1 cellular context compared by ENCODE assay signal in the genomic region with DNA sequence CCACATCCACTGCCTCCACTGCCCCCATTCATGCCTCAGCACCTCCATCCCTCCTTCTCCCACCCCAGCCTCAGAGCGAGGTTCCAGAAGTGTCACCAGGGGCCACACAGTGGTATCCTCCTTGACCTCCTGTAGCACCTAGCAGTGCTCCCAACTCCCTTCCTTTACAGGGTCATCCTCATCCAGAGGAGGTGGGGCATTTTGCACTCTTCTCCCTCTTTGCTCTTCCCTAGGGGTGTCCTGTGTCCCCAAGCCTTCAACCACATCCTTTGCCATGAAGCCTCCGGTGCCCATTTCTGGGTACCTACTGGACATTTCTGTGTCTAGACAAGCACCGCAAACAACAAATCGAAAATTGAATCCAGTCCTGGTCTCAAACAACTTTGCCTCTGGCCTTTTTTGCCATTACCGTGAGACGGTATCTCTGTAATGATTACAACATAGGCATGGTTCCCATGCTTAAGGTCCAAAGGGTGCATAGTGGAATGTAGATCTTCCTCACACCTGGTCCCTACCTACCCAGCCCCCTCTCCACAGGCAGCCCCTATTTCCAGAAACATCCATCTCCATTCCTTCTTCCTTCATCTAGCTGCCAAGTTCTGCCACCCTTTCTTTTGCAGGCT.
TF ChIP-seq lines count a peak whose summit lies in the region.

No MANE protein-coding gene starts in this region.

TF ChIP-seq in HepG2, 621 proteins besides CTCF, POLR2A, EP300 and RAD21 (continued from another document and continues in another):
- TF ChIP-seq IRX3 (CRISPR knock-in tag; IDR thresholded peaks at IDR 0.05; ENCODE audit: borderline replicate concordance, low read depth) (no peak), CHD2 (IDR thresholded peaks at IDR 0.05; ENCODE audit: low read depth, low read length) (no peak), ZFYVE20 (CRISPR knock-in tag; IDR thresholded peaks at IDR 0.05; ENCODE audit: borderline replicate concordance, low read depth) (no peak), ZBTB21 (CRISPR knock-in tag; IDR thresholded peaks at IDR 0.05) (no peak), ZFP1 (CRISPR knock-in tag; IDR thresholded peaks at IDR 0.05) (no peak), KMT2B (CRISPR knock-in tag; IDR thresholded peaks at IDR 0.05) (no peak), SMARCC2 (IDR thresholded peaks at IDR 0.05) (no peak), ZNF101 (CRISPR knock-in tag; IDR thresholded peaks at IDR 0.05; ENCODE audit: borderline replicate concordance, low read depth) (no peak), GATAD2A (CRISPR knock-in tag; IDR thresholded peaks at IDR 0.05) (peak; percentile 79), MLLT10 (CRISPR knock-in tag; IDR thresholded peaks at IDR 0.05) (no peak), SOX5 (CRISPR knock-in tag; IDR thresholded peaks at IDR 0.05; ENCODE audit: borderline replicate concordance) (0 out of 2 replicates have a peak, but pooled peaks have one; percentile 8), ZFP41 (CRISPR knock-in tag; IDR thresholded peaks at IDR 0.05; ENCODE audit: borderline replicate concordance) (no peak), HNRNPL (IDR thresholded peaks at IDR 0.05; ENCODE audit: low read depth, low read length) (no peak), ZNF563 (CRISPR knock-in tag; IDR thresholded peaks at IDR 0.05) (no peak), ZNF562 (CRISPR knock-in tag; IDR thresholded peaks at IDR 0.05; ENCODE audit: borderline replicate concordance) (no peak), FOXP1 (IDR thresholded peaks at IDR 0.05) (no peak), FOXP1 (CRISPR knock-in tag; IDR thresholded peaks at IDR 0.05) (0 out of 2 replicates have a peak, but pooled peaks have one; percentile 14), ZMYM2 (CRISPR knock-in tag; IDR thresholded peaks at IDR 0.05) (no peak), AGO1 (IDR thresholded peaks at IDR 0.05; ENCODE audit: low read depth, low read length, poor library complexity, severe bottlenecking) (no peak), BRD4 (CRISPR knock-in tag; IDR thresholded peaks at IDR 0.05) (no peak), MED8 (CRISPR knock-in tag; IDR thresholded peaks at IDR 0.05; ENCODE audit: insufficient replicate concordance) (no peak), ZNF792 (CRISPR knock-in tag; IDR thresholded peaks at IDR 0.05) (no peak), POLR2AphosphoS5 (IDR thresholded peaks at IDR 0.05; ENCODE audit: low read depth, low read length) (no peak), SP140L (CRISPR knock-in tag; IDR thresholded peaks at IDR 0.05; ENCODE audit: borderline replicate concordance) (no peak), ZNF205 (CRISPR knock-in tag; IDR thresholded peaks at IDR 0.05) (0 out of 2 replicates have a peak, but pooled peaks have one; percentile 30), CC2D1A (CRISPR knock-in tag; IDR thresholded peaks at IDR 0.05) (no peak)
- TF ChIP-seq, protein P1, sequence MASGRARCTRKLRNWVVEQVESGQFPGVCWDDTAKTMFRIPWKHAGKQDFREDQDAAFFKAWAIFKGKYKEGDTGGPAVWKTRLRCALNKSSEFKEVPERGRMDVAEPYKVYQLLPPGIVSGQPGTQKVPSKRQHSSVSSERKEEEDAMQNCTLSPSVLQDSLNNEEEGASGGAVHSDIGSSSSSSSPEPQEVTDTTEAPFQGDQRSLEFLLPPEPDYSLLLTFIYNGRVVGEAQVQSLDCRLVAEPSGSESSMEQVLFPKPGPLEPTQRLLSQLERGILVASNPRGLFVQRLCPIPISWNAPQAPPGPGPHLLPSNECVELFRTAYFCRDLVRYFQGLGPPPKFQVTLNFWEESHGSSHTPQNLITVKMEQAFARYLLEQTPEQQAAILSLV (CRISPR knock-in tag; IDR thresholded peaks at IDR 0.05; ENCODE audit: borderline replicate concordance), result no peak; the same call in 1 of the 2 replicates
- TF ChIP-seq, protein P2, sequence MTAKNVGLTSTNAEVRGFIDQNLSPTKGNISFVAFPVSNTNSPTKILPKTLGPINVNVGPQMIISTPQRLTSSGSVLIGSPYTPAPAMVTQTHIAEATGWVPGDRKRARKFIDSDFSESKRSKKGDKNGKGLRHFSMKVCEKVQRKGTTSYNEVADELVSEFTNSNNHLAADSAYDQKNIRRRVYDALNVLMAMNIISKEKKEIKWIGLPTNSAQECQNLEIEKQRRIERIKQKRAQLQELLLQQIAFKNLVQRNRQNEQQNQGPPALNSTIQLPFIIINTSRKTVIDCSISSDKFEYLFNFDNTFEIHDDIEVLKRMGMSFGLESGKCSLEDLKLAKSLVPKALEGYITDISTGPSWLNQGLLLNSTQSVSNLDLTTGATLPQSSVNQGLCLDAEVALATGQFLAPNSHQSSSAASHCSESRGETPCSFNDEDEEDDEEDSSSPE (CRISPR knock-in tag; IDR thresholded peaks at IDR 0.05), result no peak
- TF ChIP-seq, protein P3, sequence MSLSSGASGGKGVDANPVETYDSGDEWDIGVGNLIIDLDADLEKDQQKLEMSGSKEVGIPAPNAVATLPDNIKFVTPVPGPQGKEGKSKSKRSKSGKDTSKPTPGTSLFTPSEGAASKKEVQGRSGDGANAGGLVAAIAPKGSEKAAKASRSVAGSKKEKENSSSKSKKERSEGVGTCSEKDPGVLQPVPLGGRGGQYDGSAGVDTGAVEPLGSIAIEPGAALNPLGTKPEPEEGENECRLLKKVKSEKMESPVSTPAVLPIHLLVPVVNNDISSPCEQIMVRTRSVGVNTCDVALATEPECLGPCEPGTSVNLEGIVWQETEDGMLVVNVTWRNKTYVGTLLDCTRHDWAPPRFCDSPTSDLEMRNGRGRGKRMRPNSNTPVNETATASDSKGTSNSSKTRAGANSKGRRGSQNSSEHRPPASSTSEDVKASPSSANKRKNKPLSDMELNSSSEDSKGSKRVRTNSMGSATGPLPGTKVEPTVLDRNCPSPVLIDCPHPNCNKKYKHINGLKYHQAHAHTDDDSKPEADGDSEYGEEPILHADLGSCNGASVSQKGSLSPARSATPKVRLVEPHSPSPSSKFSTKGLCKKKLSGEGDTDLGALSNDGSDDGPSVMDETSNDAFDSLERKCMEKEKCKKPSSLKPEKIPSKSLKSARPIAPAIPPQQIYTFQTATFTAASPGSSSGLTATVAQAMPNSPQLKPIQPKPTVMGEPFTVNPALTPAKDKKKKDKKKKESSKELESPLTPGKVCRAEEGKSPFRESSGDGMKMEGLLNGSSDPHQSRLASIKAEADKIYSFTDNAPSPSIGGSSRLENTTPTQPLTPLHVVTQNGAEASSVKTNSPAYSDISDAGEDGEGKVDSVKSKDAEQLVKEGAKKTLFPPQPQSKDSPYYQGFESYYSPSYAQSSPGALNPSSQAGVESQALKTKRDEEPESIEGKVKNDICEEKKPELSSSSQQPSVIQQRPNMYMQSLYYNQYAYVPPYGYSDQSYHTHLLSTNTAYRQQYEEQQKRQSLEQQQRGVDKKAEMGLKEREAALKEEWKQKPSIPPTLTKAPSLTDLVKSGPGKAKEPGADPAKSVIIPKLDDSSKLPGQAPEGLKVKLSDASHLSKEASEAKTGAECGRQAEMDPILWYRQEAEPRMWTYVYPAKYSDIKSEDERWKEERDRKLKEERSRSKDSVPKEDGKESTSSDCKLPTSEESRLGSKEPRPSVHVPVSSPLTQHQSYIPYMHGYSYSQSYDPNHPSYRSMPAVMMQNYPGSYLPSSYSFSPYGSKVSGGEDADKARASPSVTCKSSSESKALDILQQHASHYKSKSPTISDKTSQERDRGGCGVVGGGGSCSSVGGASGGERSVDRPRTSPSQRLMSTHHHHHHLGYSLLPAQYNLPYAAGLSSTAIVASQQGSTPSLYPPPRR (CRISPR knock-in tag; IDR thresholded peaks at IDR 0.05; ENCODE audit: borderline replicate concordance), result peak; percentile 25; the same call in 1 of the 2 replicates
- TF ChIP-seq, protein P4, sequence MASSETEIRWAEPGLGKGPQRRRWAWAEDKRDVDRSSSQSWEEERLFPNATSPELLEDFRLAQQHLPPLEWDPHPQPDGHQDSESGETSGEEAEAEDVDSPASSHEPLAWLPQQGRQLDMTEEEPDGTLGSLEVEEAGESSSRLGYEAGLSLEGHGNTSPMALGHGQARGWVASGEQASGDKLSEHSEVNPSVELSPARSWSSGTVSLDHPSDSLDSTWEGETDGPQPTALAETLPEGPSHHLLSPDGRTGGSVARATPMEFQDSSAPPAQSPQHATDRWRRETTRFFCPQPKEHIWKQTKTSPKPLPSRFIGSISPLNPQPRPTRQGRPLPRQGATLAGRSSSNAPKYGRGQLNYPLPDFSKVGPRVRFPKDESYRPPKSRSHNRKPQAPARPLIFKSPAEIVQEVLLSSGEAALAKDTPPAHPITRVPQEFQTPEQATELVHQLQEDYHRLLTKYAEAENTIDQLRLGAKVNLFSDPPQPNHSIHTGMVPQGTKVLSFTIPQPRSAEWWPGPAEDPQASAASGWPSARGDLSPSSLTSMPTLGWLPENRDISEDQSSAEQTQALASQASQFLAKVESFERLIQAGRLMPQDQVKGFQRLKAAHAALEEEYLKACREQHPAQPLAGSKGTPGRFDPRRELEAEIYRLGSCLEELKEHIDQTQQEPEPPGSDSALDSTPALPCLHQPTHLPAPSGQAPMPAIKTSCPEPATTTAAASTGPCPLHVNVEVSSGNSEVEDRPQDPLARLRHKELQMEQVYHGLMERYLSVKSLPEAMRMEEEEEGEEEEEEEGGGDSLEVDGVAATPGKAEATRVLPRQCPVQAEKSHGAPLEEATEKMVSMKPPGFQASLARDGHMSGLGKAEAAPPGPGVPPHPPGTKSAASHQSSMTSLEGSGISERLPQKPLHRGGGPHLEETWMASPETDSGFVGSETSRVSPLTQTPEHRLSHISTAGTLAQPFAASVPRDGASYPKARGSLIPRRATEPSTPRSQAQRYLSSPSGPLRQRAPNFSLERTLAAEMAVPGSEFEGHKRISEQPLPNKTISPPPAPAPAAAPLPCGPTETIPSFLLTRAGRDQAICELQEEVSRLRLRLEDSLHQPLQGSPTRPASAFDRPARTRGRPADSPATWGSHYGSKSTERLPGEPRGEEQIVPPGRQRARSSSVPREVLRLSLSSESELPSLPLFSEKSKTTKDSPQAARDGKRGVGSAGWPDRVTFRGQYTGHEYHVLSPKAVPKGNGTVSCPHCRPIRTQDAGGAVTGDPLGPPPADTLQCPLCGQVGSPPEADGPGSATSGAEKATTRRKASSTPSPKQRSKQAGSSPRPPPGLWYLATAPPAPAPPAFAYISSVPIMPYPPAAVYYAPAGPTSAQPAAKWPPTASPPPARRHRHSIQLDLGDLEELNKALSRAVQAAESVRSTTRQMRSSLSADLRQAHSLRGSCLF (CRISPR knock-in tag; IDR thresholded peaks at IDR 0.05; ENCODE audit: borderline replicate concordance), result no peak
- TF ChIP-seq, protein P5, sequence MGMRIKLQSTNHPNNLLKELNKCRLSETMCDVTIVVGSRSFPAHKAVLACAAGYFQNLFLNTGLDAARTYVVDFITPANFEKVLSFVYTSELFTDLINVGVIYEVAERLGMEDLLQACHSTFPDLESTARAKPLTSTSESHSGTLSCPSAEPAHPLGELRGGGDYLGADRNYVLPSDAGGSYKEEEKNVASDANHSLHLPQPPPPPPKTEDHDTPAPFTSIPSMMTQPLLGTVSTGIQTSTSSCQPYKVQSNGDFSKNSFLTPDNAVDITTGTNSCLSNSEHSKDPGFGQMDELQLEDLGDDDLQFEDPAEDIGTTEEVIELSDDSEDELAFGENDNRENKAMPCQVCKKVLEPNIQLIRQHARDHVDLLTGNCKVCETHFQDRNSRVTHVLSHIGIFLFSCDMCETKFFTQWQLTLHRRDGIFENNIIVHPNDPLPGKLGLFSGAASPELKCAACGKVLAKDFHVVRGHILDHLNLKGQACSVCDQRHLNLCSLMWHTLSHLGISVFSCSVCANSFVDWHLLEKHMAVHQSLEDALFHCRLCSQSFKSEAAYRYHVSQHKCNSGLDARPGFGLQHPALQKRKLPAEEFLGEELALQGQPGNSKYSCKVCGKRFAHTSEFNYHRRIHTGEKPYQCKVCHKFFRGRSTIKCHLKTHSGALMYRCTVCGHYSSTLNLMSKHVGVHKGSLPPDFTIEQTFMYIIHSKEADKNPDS (CRISPR knock-in tag; IDR thresholded peaks at IDR 0.05), result no peak
- TF ChIP-seq, protein P6, sequence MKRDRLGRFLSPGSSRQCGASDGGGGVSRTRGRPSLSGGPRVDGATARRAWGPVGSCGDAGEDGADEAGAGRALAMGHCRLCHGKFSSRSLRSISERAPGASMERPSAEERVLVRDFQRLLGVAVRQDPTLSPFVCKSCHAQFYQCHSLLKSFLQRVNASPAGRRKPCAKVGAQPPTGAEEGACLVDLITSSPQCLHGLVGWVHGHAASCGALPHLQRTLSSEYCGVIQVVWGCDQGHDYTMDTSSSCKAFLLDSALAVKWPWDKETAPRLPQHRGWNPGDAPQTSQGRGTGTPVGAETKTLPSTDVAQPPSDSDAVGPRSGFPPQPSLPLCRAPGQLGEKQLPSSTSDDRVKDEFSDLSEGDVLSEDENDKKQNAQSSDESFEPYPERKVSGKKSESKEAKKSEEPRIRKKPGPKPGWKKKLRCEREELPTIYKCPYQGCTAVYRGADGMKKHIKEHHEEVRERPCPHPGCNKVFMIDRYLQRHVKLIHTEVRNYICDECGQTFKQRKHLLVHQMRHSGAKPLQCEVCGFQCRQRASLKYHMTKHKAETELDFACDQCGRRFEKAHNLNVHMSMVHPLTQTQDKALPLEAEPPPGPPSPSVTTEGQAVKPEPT (CRISPR knock-in tag; IDR thresholded peaks at IDR 0.05; ENCODE audit: low read depth), result no peak
- TF ChIP-seq, protein P7, sequence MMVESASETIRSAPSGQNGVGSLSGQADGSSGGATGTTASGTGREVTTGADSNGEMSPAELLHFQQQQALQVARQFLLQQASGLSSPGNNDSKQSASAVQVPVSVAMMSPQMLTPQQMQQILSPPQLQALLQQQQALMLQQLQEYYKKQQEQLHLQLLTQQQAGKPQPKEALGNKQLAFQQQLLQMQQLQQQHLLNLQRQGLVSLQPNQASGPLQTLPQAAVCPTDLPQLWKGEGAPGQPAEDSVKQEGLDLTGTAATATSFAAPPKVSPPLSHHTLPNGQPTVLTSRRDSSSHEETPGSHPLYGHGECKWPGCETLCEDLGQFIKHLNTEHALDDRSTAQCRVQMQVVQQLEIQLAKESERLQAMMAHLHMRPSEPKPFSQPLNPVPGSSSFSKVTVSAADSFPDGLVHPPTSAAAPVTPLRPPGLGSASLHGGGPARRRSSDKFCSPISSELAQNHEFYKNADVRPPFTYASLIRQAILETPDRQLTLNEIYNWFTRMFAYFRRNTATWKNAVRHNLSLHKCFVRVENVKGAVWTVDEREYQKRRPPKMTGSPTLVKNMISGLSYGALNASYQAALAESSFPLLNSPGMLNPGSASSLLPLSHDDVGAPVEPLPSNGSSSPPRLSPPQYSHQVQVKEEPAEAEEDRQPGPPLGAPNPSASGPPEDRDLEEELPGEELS (CRISPR knock-in tag; IDR thresholded peaks at IDR 0.05), result peak; percentile 43; the same call in 1 of the 2 replicates
- TF ChIP-seq, protein P8, sequence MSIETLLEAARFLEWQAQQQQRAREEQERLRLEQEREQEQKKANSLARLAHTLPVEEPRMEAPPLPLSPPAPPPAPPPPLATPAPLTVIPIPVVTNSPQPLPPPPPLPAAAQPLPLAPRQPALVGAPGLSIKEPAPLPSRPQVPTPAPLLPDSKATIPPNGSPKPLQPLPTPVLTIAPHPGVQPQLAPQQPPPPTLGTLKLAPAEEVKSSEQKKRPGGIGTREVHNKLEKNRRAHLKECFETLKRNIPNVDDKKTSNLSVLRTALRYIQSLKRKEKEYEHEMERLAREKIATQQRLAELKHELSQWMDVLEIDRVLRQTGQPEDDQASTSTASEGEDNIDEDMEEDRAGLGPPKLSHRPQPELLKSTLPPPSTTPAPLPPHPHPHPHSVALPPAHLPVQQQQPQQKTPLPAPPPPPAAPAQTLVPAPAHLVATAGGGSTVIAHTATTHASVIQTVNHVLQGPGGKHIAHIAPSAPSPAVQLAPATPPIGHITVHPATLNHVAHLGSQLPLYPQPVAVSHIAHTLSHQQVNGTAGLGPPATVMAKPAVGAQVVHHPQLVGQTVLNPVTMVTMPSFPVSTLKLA (IDR thresholded peaks at IDR 0.05), result no peak
